In genomic region chr12:65277994-65278575, GRCh38 we compare ENCODE assay signal across 9 cellular contexts. TPM values are rescaled to one million over a fixed set of nuclear protein-coding genes. Genes with fewer than 3 reads are reported as not detected.
DNase-seq lines count a peak whose midpoint lies in the region; ATAC-seq and TF ChIP-seq lines count a peak whose summit lies in the region.
"Had no signal": no experiment of that assay in that cellular context is flagged by ENCODE, and none has a peak within 500 bp of the region (broad histone marks: within the 10 kb centered on the region; RNA-seq: fewer than 3 reads in every experiment).

No MANE protein-coding gene starts in this region.

- intact Hi-C loops in Calu3 (cut with micrococcal nuclease; ENCODE audit: unreplicated experiment), result no loop called here

- H3K27me3 ChIP-seq in SJCRH30, result no peaks in the 10 kb centered on the region
- H3K27me3 ChIP-seq in fibroblast of lung (ENCODE audit: control insufficient read depth, insufficient read depth, low read length), result no peaks in the 10 kb centered on the region

- H3K9me3 Mint-ChIP-seq in Calu3 (ENCODE audit: low read depth, unreplicated experiment) (no peaks in the 10 kb centered on the region), osteocyte (ENCODE audit: unreplicated experiment) (no peaks in the 10 kb centered on the region)

- peaks cover 16% of the 10 kb centered on the region for H3K36me3 Mint-ChIP-seq in Calu3 (ENCODE audit: insufficient read depth, unreplicated experiment)
- H3K36me3 Mint-ChIP-seq in osteocyte (ENCODE audit: unreplicated experiment), result no peaks in the 10 kb centered on the region

- H3K27ac ChIP-seq in SJCRH30 (peak overlapping the region; percentile 59), fibroblast of lung (ENCODE audit: insufficient read depth, low read length) (peak overlapping the region; percentile 90)

- peak overlapping the region; percentile 91 for H3K9ac ChIP-seq in fibroblast of lung (ENCODE audit: insufficient read depth, low read length)

- no peaks in the 10 kb centered on the region for H3K9me3 ChIP-seq in SJCRH30 (replicated peaks)
- H3K9me3 ChIP-seq in fibroblast of lung (ENCODE audit: control insufficient read depth, insufficient read depth, low read depth, low read length), result no peaks in the 10 kb centered on the region

- H3K4me3 ChIP-seq in SJCRH30, result peak overlapping the region; percentile 94
- H3K4me3 ChIP-seq in fibroblast of lung (replicated peaks in 1 of 4; ENCODE audit: control extremely low read depth in 1 of 4, insufficient read depth in 1 of 4, low read depth in 3 of 4, low read length in 4 of 4), result peak overlapping the region; percentile 48 to 95 (median 92)

- H3K36me3 ChIP-seq in SJCRH30, result no peaks in the 10 kb centered on the region
- H3K36me3 ChIP-seq in fibroblast of lung (ENCODE audit: control insufficient read depth, insufficient read depth, low read length), result no peaks in the 10 kb centered on the region

- CTCF ChIA-PET in Calu3 (lab: Charles Lee), result no interaction called here

- TF ChIP-seq CTCF in Calu3 (IDR thresholded peaks at IDR 0.05; ENCODE audit: unreplicated experiment) (no peak), fibroblast of lung (conservative IDR thresholded peaks at IDR 0.05 in 1 of 2, IDR thresholded peaks at IDR 0.05 in 1 of 2; ENCODE audit: low read depth in 1 of 2, low read length in 2 of 2) (no peak), osteocyte (IDR thresholded peaks at IDR 0.05) (no peak)

- no peaks in the 10 kb centered on the region for H4K20me1 ChIP-seq in fibroblast of lung (ENCODE audit: control insufficient read depth, extremely low read depth, insufficient read depth, low read length)

- H3K4me1 ChIP-seq in SJCRH30 (no peaks in the 10 kb centered on the region), fibroblast of lung (ENCODE audit: control insufficient read depth, extremely low read depth, insufficient read depth, low read length) (peaks cover 3% of the 10 kb centered on the region)

- H3K79me2 ChIP-seq in fibroblast of lung (ENCODE audit: control insufficient read depth, insufficient read depth, low read length), result peaks cover 38% of the 10 kb centered on the region

- H3K27ac Mint-ChIP-seq in Calu3 (ENCODE audit: unreplicated experiment), result no peak overlapping the region
- peak overlapping the region; percentile 81 for H3K27ac Mint-ChIP-seq in osteocyte (ENCODE audit: unreplicated experiment)

- peak overlapping the region; percentile 93 for H2AFZ ChIP-seq in fibroblast of lung (ENCODE audit: low read length)

- H3K4me2 ChIP-seq in fibroblast of lung (ENCODE audit: extremely low read depth, insufficient read depth, low read length), result peak overlapping the region; percentile 81

- BruUV-seq in Calu3 (replicated peaks; lab: Mats Ljungman, UMichigan), result no TSS peak

- H3K4me1 Mint-ChIP-seq in Calu3 (ENCODE audit: low read depth, unreplicated experiment) (no peaks in the 10 kb centered on the region), osteocyte (ENCODE audit: unreplicated experiment) (peaks cover 41% of the 10 kb centered on the region)

- no peak for DNase-seq in Calu3
- DNase-seq in SJCRH30, result peak in 1 of 2 experiments; percentile 20
- no peak for DNase-seq in fibroblast of lung (ENCODE audit: low read depth in 2 of 2)
- DNase-seq in osteocyte (ENCODE audit: extremely low spot score, unreplicated experiment), result no peak
- no peak for DNase-seq in NAMALWA (ENCODE audit: low spot score)
- DNase-seq: stimulated activated CD4-positive, alpha-beta T cell treated with anti-CD3 and anti-CD28 coated beads, Interleukin-2, amount 100 ng/mL, for 48 hours had no signal

- peak overlapping the region; percentile 63 for H3K4me3 Mint-ChIP-seq in Calu3 (ENCODE audit: low read depth, unreplicated experiment)
- H3K4me3 Mint-ChIP-seq in osteocyte (ENCODE audit: unreplicated experiment), result peak overlapping the region; percentile 79

- H3K27me3 Mint-ChIP-seq in Calu3 (ENCODE audit: unreplicated experiment) (peaks cover 39% of the 10 kb centered on the region), osteocyte (ENCODE audit: unreplicated experiment) (no peaks in the 10 kb centered on the region)

- ATAC-seq in HG02571 (IDR thresholded peaks at IDR 0.05; ENCODE audit: unreplicated experiment) (no peak), GM21526 (IDR thresholded peaks at IDR 0.05; ENCODE audit: low FRiP score, unreplicated experiment) (no peak), HG03439 (IDR thresholded peaks at IDR 0.05; ENCODE audit: unreplicated experiment) (no peak)

RNA-seq across cellular contexts. Expression of gene MSRB3, which starts 0.4 kb away (rescaled TPM):
- total RNA-seq in Calu3 (2022) (1.4 and 1.5 TPM in 2 replicates), fibroblast of lung (31.3 and 46.9 TPM in 2 replicates), osteocyte (75.8 and 77.3 TPM in 2 replicates)
- total RNA-seq in SJCRH30 (2014; rRNA removed; shearing (Covaris generic)), result 16.5 and 19.1 TPM in 2 replicates
- polyA plus RNA-seq in fibroblast of lung, result 43.1 and 105 TPM in 2 replicates
- polyA plus RNA-seq in fibroblast of lung (2012), result 31.9 and 66.1 TPM in 2 replicates
- polyA minus RNA-seq in fibroblast of lung (ENCODE audit: low replicate concordance), result 65.8 and 94.2 TPM in 2 replicates
